In the genomic region with DNA sequence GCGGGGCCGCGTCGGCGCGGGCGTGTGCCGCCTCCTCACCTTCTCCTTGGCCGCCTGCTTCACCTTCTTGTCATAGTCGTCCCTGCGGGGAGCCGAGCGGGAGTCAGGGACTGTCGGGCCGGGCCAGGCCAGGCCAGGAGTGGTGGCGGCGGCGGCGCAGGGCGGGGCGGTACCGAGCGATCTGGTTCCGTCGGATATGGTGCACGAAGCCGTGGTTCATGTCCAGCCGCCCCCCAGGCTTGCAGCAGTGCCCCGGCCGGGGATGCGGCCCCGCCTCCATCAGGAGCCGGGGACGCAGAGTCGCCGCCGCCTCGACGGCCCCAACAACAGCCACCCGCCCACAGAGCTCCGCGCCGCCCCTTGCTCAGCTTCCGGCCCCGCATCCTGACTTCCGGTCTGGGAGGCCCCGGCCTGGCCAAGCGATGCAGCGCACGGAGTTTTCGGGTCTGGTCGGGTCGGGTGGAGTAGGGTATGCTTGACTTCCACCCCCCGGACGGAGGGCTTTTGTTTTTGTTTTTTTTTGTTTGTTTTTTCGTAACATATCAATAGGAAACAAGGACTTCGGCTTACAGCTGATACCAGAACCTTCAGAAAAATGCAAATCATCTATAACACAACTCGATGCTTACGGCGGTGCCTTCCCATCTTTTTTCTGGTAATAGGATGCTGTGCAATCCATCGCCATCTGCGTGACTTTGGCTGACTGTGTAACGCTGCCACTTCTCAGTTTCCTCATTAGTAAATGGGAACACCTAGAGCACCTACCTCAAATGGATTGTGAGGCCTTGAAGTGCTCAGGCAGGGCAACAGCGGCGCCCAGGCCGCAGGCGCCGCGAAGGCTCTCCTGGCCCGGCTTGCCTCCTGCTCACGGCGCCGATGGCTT, we compare ENCODE assay signal across 1 cellular context.
A peak's percentile ranks its signal among the peaks of the same experiment; 100 is the strongest.
TF ChIP-seq lines count a peak whose summit lies in the region.

A gene with protein sequence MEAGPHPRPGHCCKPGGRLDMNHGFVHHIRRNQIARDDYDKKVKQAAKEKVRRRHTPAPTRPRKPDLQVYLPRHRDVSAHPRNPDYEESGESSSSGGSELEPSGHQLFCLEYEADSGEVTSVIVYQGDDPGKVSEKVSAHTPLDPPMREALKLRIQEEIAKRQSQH (minus strand): TSS at position 362 of the 883 bp plus-strand sequence. CDS start 82 bp downstream, at position 280.

TF ChIP-seq in HepG2, 621 proteins besides CTCF, POLR2A, EP300 and RAD21 (continued from another document and continues in another):
- TF ChIP-seq ARID5B (CRISPR knock-in tag; IDR thresholded peaks at IDR 0.05): no peak; the same call in none of the 2 replicates
- TF ChIP-seq ZNF232 (CRISPR knock-in tag; IDR thresholded peaks at IDR 0.05; ENCODE audit: borderline replicate concordance): peak; percentile 38; the same call in 1 of the 2 replicates
- peak; percentile 66; the same call in 1 of the 2 replicates for TF ChIP-seq ZIK1 (CRISPR knock-in tag; IDR thresholded peaks at IDR 0.05; ENCODE audit: borderline replicate concordance, low read depth)
- TF ChIP-seq MTF1 (CRISPR knock-in tag; IDR thresholded peaks at IDR 0.05): no peak
- TF ChIP-seq HNF4G (IDR thresholded peaks at IDR 0.05; ENCODE audit: borderline replicate concordance, low read depth, low read length): peak; percentile 47; the same call in 1 of the 2 replicates
- no peak for TF ChIP-seq HNF4G (CRISPR knock-in tag; IDR thresholded peaks at IDR 0.05; ENCODE audit: borderline replicate concordance, low read depth)
- TF ChIP-seq, protein P1, sequence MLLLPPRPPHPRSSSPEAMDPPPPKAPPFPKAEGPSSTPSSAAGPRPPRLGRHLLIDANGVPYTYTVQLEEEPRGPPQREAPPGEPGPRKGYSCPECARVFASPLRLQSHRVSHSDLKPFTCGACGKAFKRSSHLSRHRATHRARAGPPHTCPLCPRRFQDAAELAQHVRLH (CRISPR knock-in tag; IDR thresholded peaks at IDR 0.05; ENCODE audit: borderline replicate concordance, low read depth): peak; percentile 98
- peak; percentile 17 to 98; a peak in 2 of 4 replicates for TF ChIP-seq KLF16 (CRISPR knock-in tag; IDR thresholded peaks at IDR 0.05)
- TF ChIP-seq ZNF800 (CRISPR knock-in tag; IDR thresholded peaks at IDR 0.05): no peak
- TF ChIP-seq, protein P2, sequence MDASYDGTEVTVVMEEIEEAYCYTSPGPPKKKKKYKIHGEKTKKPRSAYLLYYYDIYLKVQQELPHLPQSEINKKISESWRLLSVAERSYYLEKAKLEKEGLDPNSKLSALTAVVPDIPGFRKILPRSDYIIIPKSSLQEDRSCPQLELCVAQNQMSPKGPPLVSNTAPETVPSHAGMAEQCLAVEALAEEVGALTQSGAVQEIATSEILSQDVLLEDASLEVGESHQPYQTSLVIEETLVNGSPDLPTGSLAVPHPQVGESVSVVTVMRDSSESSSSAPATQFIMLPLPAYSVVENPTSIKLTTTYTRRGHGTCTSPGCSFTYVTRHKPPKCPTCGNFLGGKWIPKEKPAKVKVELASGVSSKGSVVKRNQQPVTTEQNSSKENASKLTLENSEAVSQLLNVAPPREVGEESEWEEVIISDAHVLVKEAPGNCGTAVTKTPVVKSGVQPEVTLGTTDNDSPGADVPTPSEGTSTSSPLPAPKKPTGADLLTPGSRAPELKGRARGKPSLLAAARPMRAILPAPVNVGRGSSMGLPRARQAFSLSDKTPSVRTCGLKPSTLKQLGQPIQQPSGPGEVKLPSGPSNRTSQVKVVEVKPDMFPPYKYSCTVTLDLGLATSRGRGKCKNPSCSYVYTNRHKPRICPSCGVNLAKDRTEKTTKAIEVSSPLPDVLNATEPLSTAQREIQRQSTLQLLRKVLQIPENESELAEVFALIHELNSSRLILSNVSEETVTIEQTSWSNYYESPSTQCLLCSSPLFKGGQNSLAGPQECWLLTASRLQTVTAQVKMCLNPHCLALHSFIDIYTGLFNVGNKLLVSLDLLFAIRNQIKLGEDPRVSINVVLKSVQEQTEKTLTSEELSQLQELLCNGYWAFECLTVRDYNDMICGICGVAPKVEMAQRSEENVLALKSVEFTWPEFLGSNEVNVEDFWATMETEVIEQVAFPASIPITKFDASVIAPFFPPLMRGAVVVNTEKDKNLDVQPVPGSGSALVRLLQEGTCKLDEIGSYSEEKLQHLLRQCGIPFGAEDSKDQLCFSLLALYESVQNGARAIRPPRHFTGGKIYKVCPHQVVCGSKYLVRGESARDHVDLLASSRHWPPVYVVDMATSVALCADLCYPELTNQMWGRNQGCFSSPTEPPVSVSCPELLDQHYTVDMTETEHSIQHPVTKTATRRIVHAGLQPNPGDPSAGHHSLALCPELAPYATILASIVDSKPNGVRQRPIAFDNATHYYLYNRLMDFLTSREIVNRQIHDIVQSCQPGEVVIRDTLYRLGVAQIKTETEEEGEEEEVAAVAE (CRISPR knock-in tag; IDR thresholded peaks at IDR 0.05; ENCODE audit: borderline replicate concordance): peak; percentile 32; the same call in 1 of the 2 replicates
- TF ChIP-seq MIER3 (CRISPR knock-in tag; IDR thresholded peaks at IDR 0.05; ENCODE audit: borderline replicate concordance): no peak
- TF ChIP-seq ZNF782 (CRISPR knock-in tag; IDR thresholded peaks at IDR 0.05; ENCODE audit: borderline replicate concordance): peak; percentile 88
- TF ChIP-seq ZNF570 (CRISPR knock-in tag; IDR thresholded peaks at IDR 0.05; ENCODE audit: borderline replicate concordance): no peak
- TF ChIP-seq TAF15 (IDR thresholded peaks at IDR 0.05; ENCODE audit: low read depth, low read length, poor library complexity, severe bottlenecking): peak; percentile 54
- TF ChIP-seq SP1 (IDR thresholded peaks at IDR 0.05): no peak
- TF ChIP-seq SP1 (CRISPR knock-in tag; IDR thresholded peaks at IDR 0.05): peak; percentile 30; the same call in 1 of the 2 replicates
- TF ChIP-seq RARA (CRISPR knock-in tag; IDR thresholded peaks at IDR 0.05): peak; percentile 21; the same call in 1 of the 2 replicates
- TF ChIP-seq, protein P3, sequence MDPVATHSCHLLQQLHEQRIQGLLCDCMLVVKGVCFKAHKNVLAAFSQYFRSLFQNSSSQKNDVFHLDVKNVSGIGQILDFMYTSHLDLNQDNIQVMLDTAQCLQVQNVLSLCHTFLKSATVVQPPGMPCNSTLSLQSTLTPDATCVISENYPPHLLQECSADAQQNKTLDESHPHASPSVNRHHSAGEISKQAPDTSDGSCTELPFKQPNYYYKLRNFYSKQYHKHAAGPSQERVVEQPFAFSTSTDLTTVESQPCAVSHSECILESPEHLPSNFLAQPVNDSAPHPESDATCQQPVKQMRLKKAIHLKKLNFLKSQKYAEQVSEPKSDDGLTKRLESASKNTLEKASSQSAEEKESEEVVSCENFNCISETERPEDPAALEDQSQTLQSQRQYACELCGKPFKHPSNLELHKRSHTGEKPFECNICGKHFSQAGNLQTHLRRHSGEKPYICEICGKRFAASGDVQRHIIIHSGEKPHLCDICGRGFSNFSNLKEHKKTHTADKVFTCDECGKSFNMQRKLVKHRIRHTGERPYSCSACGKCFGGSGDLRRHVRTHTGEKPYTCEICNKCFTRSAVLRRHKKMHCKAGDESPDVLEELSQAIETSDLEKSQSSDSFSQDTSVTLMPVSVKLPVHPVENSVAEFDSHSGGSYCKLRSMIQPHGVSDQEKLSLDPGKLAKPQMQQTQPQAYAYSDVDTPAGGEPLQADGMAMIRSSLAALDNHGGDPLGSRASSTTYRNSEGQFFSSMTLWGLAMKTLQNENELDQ (CRISPR knock-in tag; IDR thresholded peaks at IDR 0.05; ENCODE audit: borderline replicate concordance): no peak
- no peak for TF ChIP-seq JUND (CRISPR knock-in tag; IDR thresholded peaks at IDR 0.05)
- peak; percentile 17; the same call in 1 of the 2 replicates for TF ChIP-seq ZFYVE20 (CRISPR knock-in tag; IDR thresholded peaks at IDR 0.05; ENCODE audit: borderline replicate concordance, low read depth)
- peak; percentile 63 for TF ChIP-seq HNRNPLL (IDR thresholded peaks at IDR 0.05; ENCODE audit: low read depth, low read length, poor library complexity, severe bottlenecking)
- TF ChIP-seq CREB1 (IDR thresholded peaks at IDR 0.05): no peak
- TF ChIP-seq CREB1 (CRISPR knock-in tag; IDR thresholded peaks at IDR 0.05): no peak
- no peak for TF ChIP-seq ZNF616 (CRISPR knock-in tag; IDR thresholded peaks at IDR 0.05; ENCODE audit: low read depth)
- peak; percentile 78 for TF ChIP-seq RNF2 (conservative IDR thresholded peaks at IDR 0.05; ENCODE audit: low read depth)
- TF ChIP-seq FIP1L1 (IDR thresholded peaks at IDR 0.05; ENCODE audit: borderline replicate concordance, insufficient read depth, low read depth, low read length): 0 out of 2 replicates have a peak, but pooled peaks have one; percentile 41
- TF ChIP-seq ZNF547 (CRISPR knock-in tag; IDR thresholded peaks at IDR 0.05): peak; percentile 94
- TF ChIP-seq MED8 (CRISPR knock-in tag; IDR thresholded peaks at IDR 0.05; ENCODE audit: insufficient replicate concordance): peak; percentile 88
- no peak; the same call in 1 of the 2 replicates for TF ChIP-seq ZNF468 (CRISPR knock-in tag; IDR thresholded peaks at IDR 0.05)
- TF ChIP-seq JARID2 (CRISPR knock-in tag; IDR thresholded peaks at IDR 0.05; ENCODE audit: insufficient replicate concordance): no peak
- no peak; the same call in 1 of the 2 replicates for TF ChIP-seq NCOA5 (CRISPR knock-in tag; IDR thresholded peaks at IDR 0.05)
- TF ChIP-seq, protein P4, sequence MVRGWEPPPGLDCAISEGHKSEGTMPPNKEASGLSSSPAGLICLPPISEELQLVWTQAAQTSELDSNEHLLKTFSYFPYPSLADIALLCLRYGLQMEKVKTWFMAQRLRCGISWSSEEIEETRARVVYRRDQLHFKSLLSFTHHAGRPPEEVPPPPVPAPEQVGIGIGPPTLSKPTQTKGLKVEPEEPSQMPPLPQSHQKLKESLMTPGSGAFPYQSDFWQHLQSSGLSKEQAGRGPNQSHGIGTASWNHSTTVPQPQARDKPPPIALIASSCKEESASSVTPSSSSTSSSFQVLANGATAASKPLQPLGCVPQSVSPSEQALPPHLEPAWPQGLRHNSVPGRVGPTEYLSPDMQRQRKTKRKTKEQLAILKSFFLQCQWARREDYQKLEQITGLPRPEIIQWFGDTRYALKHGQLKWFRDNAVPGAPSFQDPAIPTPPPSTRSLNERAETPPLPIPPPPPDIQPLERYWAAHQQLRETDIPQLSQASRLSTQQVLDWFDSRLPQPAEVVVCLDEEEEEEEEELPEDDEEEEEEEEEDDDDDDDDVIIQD (CRISPR knock-in tag; IDR thresholded peaks at IDR 0.05; ENCODE audit: low read depth): 0 out of 2 replicates have a peak, but pooled peaks have one; percentile 61
- no peak for TF ChIP-seq RFX3 (CRISPR knock-in tag; IDR thresholded peaks at IDR 0.05)
- TF ChIP-seq DNMT3B (CRISPR knock-in tag; conservative IDR thresholded peaks at IDR 0.05): 0 out of 2 replicates have a peak, but pooled peaks have one; percentile 20
- no peak; the same call in 1 of the 2 replicates for TF ChIP-seq SMAD9 (CRISPR knock-in tag; IDR thresholded peaks at IDR 0.05)
- TF ChIP-seq, protein P5, sequence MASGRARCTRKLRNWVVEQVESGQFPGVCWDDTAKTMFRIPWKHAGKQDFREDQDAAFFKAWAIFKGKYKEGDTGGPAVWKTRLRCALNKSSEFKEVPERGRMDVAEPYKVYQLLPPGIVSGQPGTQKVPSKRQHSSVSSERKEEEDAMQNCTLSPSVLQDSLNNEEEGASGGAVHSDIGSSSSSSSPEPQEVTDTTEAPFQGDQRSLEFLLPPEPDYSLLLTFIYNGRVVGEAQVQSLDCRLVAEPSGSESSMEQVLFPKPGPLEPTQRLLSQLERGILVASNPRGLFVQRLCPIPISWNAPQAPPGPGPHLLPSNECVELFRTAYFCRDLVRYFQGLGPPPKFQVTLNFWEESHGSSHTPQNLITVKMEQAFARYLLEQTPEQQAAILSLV (CRISPR knock-in tag; IDR thresholded peaks at IDR 0.05; ENCODE audit: borderline replicate concordance): 0 out of 2 replicates have a peak, but pooled peaks have one; percentile 68
- TF ChIP-seq SP5 (CRISPR knock-in tag; IDR thresholded peaks at IDR 0.05; ENCODE audit: borderline replicate concordance, low read depth): peak; percentile 66; the same call in 1 of the 2 replicates
- no peak for TF ChIP-seq ZBTB42 (CRISPR knock-in tag; IDR thresholded peaks at IDR 0.05)
- peak; percentile 86 for TF ChIP-seq ZNF335 (CRISPR knock-in tag; IDR thresholded peaks at IDR 0.05)
